In the genomic region with DNA sequence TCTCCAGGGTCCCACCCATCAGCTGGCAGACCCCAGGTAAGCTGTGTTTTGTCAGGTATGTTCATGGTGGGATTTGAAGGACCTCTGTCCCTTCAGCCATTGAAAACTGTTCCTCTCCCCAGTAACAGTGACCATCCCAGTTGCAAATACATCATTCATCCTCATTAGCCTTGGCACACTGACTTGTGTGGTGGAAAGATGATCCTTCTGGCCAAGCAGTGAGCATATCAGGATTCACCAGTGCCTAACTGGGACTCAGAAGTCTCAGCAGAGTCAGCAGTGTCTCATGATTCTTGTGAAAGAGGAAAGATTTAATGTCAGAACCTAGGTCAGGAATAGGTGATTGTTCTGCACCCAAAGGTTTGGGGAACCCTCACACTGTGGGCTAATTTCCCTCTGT, we compare ENCODE assay signal across 1 cellular context.
TF ChIP-seq lines count a peak whose summit lies in the region.

No MANE protein-coding gene starts in this region.

TF ChIP-seq in H1, 55 proteins besides CTCF, POLR2A, EP300 and RAD21 (continued from another document):
- TF ChIP-seq, protein P1, sequence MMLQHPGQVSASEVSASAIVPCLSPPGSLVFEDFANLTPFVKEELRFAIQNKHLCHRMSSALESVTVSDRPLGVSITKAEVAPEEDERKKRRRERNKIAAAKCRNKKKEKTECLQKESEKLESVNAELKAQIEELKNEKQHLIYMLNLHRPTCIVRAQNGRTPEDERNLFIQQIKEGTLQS (IDR thresholded peaks at IDR 0.05; ENCODE audit: insufficient read depth, low read depth, low read length) = no peak
- TF ChIP-seq KDM4A (IDR thresholded peaks at IDR 0.05; ENCODE audit: low read depth, low read length, severe bottlenecking) (no peak), KDM5A (IDR thresholded peaks at IDR 0.05; ENCODE audit: low read length) (no peak), ASH2L (IDR thresholded peaks at IDR 0.05; ENCODE audit: low read length) (no peak), CREB1 (IDR thresholded peaks at IDR 0.05) (no peak), SIRT6 (IDR thresholded peaks at IDR 0.05; ENCODE audit: low read length) (no peak)
- TF ChIP-seq, protein P2, sequence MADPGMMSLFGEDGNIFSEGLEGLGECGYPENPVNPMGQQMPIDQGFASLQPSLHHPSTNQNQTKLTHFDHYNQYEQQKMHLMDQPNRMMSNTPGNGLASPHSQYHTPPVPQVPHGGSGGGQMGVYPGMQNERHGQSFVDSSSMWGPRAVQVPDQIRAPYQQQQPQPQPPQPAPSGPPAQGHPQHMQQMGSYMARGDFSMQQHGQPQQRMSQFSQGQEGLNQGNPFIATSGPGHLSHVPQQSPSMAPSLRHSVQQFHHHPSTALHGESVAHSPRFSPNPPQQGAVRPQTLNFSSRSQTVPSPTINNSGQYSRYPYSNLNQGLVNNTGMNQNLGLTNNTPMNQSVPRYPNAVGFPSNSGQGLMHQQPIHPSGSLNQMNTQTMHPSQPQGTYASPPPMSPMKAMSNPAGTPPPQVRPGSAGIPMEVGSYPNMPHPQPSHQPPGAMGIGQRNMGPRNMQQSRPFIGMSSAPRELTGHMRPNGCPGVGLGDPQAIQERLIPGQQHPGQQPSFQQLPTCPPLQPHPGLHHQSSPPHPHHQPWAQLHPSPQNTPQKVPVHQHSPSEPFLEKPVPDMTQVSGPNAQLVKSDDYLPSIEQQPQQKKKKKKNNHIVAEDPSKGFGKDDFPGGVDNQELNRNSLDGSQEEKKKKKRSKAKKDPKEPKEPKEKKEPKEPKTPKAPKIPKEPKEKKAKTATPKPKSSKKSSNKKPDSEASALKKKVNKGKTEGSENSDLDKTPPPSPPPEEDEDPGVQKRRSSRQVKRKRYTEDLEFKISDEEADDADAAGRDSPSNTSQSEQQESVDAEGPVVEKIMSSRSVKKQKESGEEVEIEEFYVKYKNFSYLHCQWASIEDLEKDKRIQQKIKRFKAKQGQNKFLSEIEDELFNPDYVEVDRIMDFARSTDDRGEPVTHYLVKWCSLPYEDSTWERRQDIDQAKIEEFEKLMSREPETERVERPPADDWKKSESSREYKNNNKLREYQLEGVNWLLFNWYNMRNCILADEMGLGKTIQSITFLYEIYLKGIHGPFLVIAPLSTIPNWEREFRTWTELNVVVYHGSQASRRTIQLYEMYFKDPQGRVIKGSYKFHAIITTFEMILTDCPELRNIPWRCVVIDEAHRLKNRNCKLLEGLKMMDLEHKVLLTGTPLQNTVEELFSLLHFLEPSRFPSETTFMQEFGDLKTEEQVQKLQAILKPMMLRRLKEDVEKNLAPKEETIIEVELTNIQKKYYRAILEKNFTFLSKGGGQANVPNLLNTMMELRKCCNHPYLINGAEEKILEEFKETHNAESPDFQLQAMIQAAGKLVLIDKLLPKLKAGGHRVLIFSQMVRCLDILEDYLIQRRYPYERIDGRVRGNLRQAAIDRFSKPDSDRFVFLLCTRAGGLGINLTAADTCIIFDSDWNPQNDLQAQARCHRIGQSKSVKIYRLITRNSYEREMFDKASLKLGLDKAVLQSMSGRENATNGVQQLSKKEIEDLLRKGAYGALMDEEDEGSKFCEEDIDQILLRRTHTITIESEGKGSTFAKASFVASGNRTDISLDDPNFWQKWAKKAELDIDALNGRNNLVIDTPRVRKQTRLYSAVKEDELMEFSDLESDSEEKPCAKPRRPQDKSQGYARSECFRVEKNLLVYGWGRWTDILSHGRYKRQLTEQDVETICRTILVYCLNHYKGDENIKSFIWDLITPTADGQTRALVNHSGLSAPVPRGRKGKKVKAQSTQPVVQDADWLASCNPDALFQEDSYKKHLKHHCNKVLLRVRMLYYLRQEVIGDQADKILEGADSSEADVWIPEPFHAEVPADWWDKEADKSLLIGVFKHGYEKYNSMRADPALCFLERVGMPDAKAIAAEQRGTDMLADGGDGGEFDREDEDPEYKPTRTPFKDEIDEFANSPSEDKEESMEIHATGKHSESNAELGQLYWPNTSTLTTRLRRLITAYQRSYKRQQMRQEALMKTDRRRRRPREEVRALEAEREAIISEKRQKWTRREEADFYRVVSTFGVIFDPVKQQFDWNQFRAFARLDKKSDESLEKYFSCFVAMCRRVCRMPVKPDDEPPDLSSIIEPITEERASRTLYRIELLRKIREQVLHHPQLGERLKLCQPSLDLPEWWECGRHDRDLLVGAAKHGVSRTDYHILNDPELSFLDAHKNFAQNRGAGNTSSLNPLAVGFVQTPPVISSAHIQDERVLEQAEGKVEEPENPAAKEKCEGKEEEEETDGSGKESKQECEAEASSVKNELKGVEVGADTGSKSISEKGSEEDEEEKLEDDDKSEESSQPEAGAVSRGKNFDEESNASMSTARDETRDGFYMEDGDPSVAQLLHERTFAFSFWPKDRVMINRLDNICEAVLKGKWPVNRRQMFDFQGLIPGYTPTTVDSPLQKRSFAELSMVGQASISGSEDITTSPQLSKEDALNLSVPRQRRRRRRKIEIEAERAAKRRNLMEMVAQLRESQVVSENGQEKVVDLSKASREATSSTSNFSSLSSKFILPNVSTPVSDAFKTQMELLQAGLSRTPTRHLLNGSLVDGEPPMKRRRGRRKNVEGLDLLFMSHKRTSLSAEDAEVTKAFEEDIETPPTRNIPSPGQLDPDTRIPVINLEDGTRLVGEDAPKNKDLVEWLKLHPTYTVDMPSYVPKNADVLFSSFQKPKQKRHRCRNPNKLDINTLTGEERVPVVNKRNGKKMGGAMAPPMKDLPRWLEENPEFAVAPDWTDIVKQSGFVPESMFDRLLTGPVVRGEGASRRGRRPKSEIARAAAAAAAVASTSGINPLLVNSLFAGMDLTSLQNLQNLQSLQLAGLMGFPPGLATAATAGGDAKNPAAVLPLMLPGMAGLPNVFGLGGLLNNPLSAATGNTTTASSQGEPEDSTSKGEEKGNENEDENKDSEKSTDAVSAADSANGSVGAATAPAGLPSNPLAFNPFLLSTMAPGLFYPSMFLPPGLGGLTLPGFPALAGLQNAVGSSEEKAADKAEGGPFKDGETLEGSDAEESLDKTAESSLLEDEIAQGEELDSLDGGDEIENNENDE (IDR thresholded peaks at IDR 0.05; ENCODE audit: insufficient replicate concordance, low read length) = no peak
